In the genomic region with DNA sequence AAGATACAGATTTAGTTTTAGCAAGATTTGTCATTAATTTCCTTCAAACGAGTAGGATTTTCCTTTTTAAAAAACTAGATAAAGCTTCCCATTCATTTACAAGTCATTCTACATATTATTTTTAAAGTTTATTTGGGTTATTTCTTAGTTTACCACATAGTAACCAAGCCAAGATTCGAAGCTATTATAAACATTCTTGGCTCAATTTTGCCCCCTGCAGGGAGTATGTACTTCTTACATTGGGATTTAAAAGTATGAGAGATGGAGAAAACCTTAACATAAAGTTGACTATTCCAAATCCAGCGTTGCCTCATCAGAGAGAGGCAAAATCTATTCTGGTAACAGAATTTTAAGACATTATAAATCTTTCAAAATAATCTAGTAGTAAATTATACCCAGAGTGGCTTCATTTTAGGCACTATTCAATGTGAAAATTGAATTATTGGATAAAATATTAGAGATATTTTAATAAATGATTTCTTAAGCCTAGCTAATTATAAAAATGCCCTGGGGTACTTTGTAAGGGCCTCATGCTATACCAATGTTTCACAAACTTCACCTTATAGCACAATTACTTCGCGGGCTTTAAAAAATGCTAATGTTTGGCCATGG, we compare ENCODE assay signal across 7 cellular contexts. TPM values are rescaled to one million over a fixed set of nuclear protein-coding genes. Genes with fewer than 3 reads are reported as not detected.
DNase-seq lines count a peak whose midpoint lies in the region; ATAC-seq and TF ChIP-seq lines count a peak whose summit lies in the region.

No MANE protein-coding gene starts in this region.

- no peaks in the 10 kb centered on the region for H3K4me1 ChIP-seq in breast epithelium

- peak; percentile 18 for DNase-seq in GM10248 (ENCODE audit: extremely low spot score)
- no peak for DNase-seq in breast epithelium (ENCODE audit: low spot score in 2 of 2)
- peak; percentile 31 for DNase-seq in midbrain (lab: John Stamatoyannopoulos, UW)
- DNase-seq in stimulated activated CD4-positive, alpha-beta T cell treated with anti-CD3 and anti-CD28 coated beads, Interleukin-4, amount 100 ng/mL, for 24 hours: no peak
- no peak for DNase-seq in activated naive CD4-positive, alpha-beta T cell treated with anti-CD3 and anti-CD28 coated beads, Interleukin-2, amount 50 U/mL, for 16 hours

- peak; percentile 27 for TF ChIP-seq CTCF in GM10248 (IDR thresholded peaks at IDR 0.05; ENCODE audit: control extremely low read depth, extremely low read depth, low read depth, missing control alignments)
- peak; percentile 53; the same call in 1 of the 2 replicates for TF ChIP-seq CTCF in LNCAP (IDR thresholded peaks at IDR 0.05)
- TF ChIP-seq CTCF in breast epithelium (IDR thresholded peaks at IDR 0.05): peak in 2 of 3 donors; percentile 38 to 45

- H3K9me3 ChIP-seq in breast epithelium: peaks cover 0 to 3% of the 10 kb centered on the region in 2 donors

- H3K27ac ChIP-seq in breast epithelium: no peak overlapping the region

- POLR2A ChIA-PET in GM10248 (lab: Yijun Ruan, JAX): no interaction called here

- CTCF ChIA-PET in GM10248 (lab: Yijun Ruan, JAX): interaction anchor here (0.7 to 2.6 kb wide), 8 partner anchors 11 to 297 kb away, joined by 3 to 14 read pairs (median 4); no protein-coding TSS in a partner anchor

- H3K4me3 ChIP-seq in breast epithelium: no peak overlapping the region

- H3K36me3 ChIP-seq in breast epithelium: no peaks in the 10 kb centered on the region

- intact Hi-C loops in breast epithelium (cut with DNase I; ENCODE audit: low total_unique reads): no loop called here

- no peaks in the 10 kb centered on the region for H3K27me3 ChIP-seq in breast epithelium

- no peak for TF ChIP-seq POLR2A in breast epithelium (IDR thresholded peaks at IDR 0.05)

- no peak for ATAC-seq in HG02678 (IDR thresholded peaks at IDR 0.05; ENCODE audit: unreplicated experiment)

RNA-seq across cellular contexts. Expression of a gene that starts 39.1 kb away (rescaled TPM):
- total RNA-seq in breast epithelium: 1 to 10 TPM in 2 of 3 donors, under 1 TPM in 1; 0.88 to 7.5 (median 1.8) TPM

Comparison
In these comparisons a context has a peak if more than half of its experiments do, and no peak if none do; other contexts are left out.
1. DNase-seq: peak in GM10248 (single experiment) and midbrain (single experiment); none in breast epithelium (0 of 2), stimulated activated CD4-positive, alpha-beta T cell treated with anti-CD3 and anti-CD28 coated beads, Interleukin-4, amount 100 ng/mL, for 24 hours (single experiment) and activated naive CD4-positive, alpha-beta T cell treated with anti-CD3 and anti-CD28 coated beads, Interleukin-2, amount 50 U/mL, for 16 hours (single experiment).
2. Peak in every context shown above with its lines, with median percentiles within 50 percentile points of each other: CTCF ChIP-seq.